In the genomic region with DNA sequence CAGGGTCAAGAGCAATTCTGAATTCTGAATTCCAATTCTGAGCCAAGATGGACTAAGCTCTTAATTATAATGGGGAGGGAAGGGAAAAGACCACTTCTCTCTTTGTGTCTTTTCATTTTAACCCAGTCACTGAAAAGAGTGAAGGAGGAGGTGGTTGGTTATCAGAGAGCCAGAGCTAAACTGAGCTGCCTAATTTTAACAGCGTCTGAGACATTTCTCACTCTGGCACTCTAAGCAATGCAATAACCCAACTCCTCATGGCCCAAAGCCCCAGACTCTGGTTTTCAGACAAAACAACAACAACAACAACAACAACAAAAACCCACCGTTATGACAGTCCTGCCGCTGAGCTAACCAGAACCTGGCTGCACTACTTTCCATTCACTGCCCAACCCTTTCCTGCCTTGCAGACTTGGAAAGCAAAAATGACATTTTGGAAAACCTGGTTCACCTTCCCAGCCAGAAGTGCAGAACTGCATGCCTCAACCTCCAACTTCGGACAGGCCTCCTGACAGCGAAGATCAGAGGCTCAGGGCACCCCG, we compare ENCODE assay signal across 8 cellular contexts. TPM values are rescaled to one million over a fixed set of nuclear protein-coding genes. Genes with fewer than 3 reads are reported as not detected.
DNase-seq lines count a peak whose midpoint lies in the region; ATAC-seq and TF ChIP-seq lines count a peak whose summit lies in the region.

No MANE protein-coding gene starts in this region.

- H3K27me3 ChIP-seq in BLaER1 = no peaks in the 10 kb centered on the region
- H3K27me3 ChIP-seq in MG63 = no peaks in the 10 kb centered on the region
- H3K27me3 ChIP-seq in ectodermal cell (ENCODE audit: control insufficient read depth, insufficient read depth, low read length, poor library complexity, severe bottlenecking) = no peaks in the 10 kb centered on the region

- peak overlapping the region; percentile 22 to 77 for H3K27ac Mint-ChIP-seq in natural killer cell

- H3K4me3 Mint-ChIP-seq in natural killer cell = peak overlapping the region; percentile 91

- H3K27ac ChIP-seq in BLaER1 (peak overlapping the region; percentile 91), ectodermal cell (ENCODE audit: insufficient read depth, low read depth, low read length, poor library complexity, severe bottlenecking) (no peak overlapping the region)

- 7 to 11% methylated on average over 6 of the region's 6 CpGs for WGBS in ectodermal cell, 2 experiments

- peaks cover 33% of the 10 kb centered on the region for H3K36me3 ChIP-seq in BLaER1
- H3K36me3 ChIP-seq in MG63 = peaks cover 5% of the 10 kb centered on the region
- H3K36me3 ChIP-seq in ectodermal cell (ENCODE audit: control insufficient read depth, insufficient read depth, low read length) = no peaks in the 10 kb centered on the region

- peaks cover 21 to 23% of the 10 kb centered on the region in 2 donors for H3K4me1 Mint-ChIP-seq in natural killer cell

- H3K9me3 ChIP-seq in BLaER1 (no peaks in the 10 kb centered on the region), MG63 (no peaks in the 10 kb centered on the region), ectodermal cell (ENCODE audit: control insufficient read depth, low read length) (no peaks in the 10 kb centered on the region)

- no peaks in the 10 kb centered on the region for H3K36me3 Mint-ChIP-seq in natural killer cell

- no peaks in the 10 kb centered on the region for H3K27me3 Mint-ChIP-seq in natural killer cell (ENCODE audit: low read depth in 2 of 2)

- no peak for ATAC-seq in natural killer cell
- ATAC-seq in GM21526 (IDR thresholded peaks at IDR 0.05; ENCODE audit: low FRiP score, unreplicated experiment) = no peak
- no peak for ATAC-seq in GM19397 (IDR thresholded peaks at IDR 0.05; ENCODE audit: unreplicated experiment)

- H3K9me3 Mint-ChIP-seq in natural killer cell = no peaks in the 10 kb centered on the region

- intact Hi-C loops in natural killer cell (cut with micrococcal nuclease) = loop anchor here (5.0 kb wide), 1 partner anchor 586 kb away; a partner anchor contains a TSS

- no peak for TF ChIP-seq CTCF in natural killer cell (IDR thresholded peaks at IDR 0.05)

- H3K4me3 ChIP-seq in BLaER1 (peak overlapping the region; percentile 88), MG63 (peak overlapping the region; percentile 95), ectodermal cell (ENCODE audit: insufficient read depth, low read depth, low read length) (peak overlapping the region; percentile 74)

- no peaks in the 10 kb centered on the region for H4K20me1 ChIP-seq in BLaER1

- H3K4me1 ChIP-seq in BLaER1 (peaks cover 18% of the 10 kb centered on the region), ectodermal cell (ENCODE audit: control insufficient read depth, insufficient read depth, low read length) (peaks cover 49% of the 10 kb centered on the region)

- H3K4me2 ChIP-seq in BLaER1 = peak overlapping the region; percentile 92

- DNase-seq in MG63 (no peak), natural killer cell (no peak), SKM-1 (lab: John Stamatoyannopoulos, UW; ENCODE audit: unreplicated experiment) (no peak), NCI-H446 treated with DMSO at 0.1 percent for 48 hours (lab: John Stamatoyannopoulos, UW) (no peak)

- H3K9ac ChIP-seq in BLaER1 = peak overlapping the region; percentile 89

RNA-seq across cellular contexts. Expression of a gene that starts 1.0 kb away (rescaled TPM):
- 21.7 and 40.4 TPM in 2 replicates for total RNA-seq in MG63 (2014; rRNA removed; shearing (Covaris generic); ENCODE audit: low replicate concordance)
- polyA plus RNA-seq in ectodermal cell (2013, experiment 1 of 4) = 43.5 TPM
- 42.9 TPM for polyA plus RNA-seq in ectodermal cell (2013, experiment 2 of 4)
- 38.9 TPM for polyA plus RNA-seq in ectodermal cell (2013, experiment 3 of 4)
- 36.1 TPM for polyA plus RNA-seq in ectodermal cell (2013, experiment 4 of 4)
- total RNA-seq in natural killer cell = 10 to 100 TPM; 11.1 to 15.3 (median 13.4) TPM

RNA-seq across cellular contexts. Expression of a gene that starts 53.8 kb away (rescaled TPM):
- total RNA-seq in MG63 (2014; rRNA removed; shearing (Covaris generic); ENCODE audit: low replicate concordance) = not detected in 2 replicates
- not detected for polyA plus RNA-seq in ectodermal cell (2013, experiment 1 of 4)
- not detected for polyA plus RNA-seq in ectodermal cell (2013, experiment 2 of 4)
- not detected for polyA plus RNA-seq in ectodermal cell (2013, experiment 3 of 4)
- polyA plus RNA-seq in ectodermal cell (2013, experiment 4 of 4) = not detected
- total RNA-seq in natural killer cell = not detected
